20 cellular contexts compared by ENCODE assay signal in genomic region chr4:42767669-42768068, GRCh38.
"Had no signal": no experiment of that assay in that cellular context is flagged by ENCODE, and none has a peak within 500 bp of the region (broad histone marks: within the 10 kb centered on the region; RNA-seq: fewer than 3 reads in every experiment).

No MANE protein-coding gene starts in this region.

- H3K4me3 Mint-ChIP-seq: activated CD4-positive, alpha-beta T cell treated with anti-CD3 and anti-CD28 coated beads for 36 hours; activated T-cell treated with anti-CD3 and anti-CD28 coated beads, Interleukin-2, amount 50 U/mL, for 72 hours; mesothelial cell of epicardium; naive thymus-derived CD4-positive, alpha-beta T cell; type B pancreatic cell had no signal

- H3K9me3 Mint-ChIP-seq: activated naive CD4-positive, alpha-beta T cell treated with anti-CD3 and anti-CD28 coated beads, Interleukin-2, amount 50 U/mL, for 72 hours; mesothelial cell of epicardium; naive thymus-derived CD4-positive, alpha-beta T cell; type B pancreatic cell had no signal

- H3K36me3 Mint-ChIP-seq: activated naive CD4-positive, alpha-beta T cell treated with anti-CD3 and anti-CD28 coated beads, Interleukin-2, amount 50 U/mL, for 72 hours; mesothelial cell of epicardium; naive thymus-derived CD4-positive, alpha-beta T cell; type B pancreatic cell had no signal

- ATAC-seq: activated CD4-positive, alpha-beta T cell treated with anti-CD3 and anti-CD28 coated beads for 36 hours; activated naive CD4-positive, alpha-beta T cell treated with anti-CD3 and anti-CD28 coated beads, Interleukin-2, amount 50 U/mL, for 72 hours; activated T-cell treated with anti-CD3 and anti-CD28 coated beads, Interleukin-2, amount 50 U/mL, for 72 hours; foreskin keratinocyte; left ventricle myocardium superior; naive thymus-derived CD4-positive, alpha-beta T cell; right cardiac atrium had no signal

- H3K27ac Mint-ChIP-seq: activated CD4-positive, alpha-beta T cell treated with anti-CD3 and anti-CD28 coated beads for 36 hours; activated naive CD4-positive, alpha-beta T cell treated with anti-CD3 and anti-CD28 coated beads, Interleukin-2, amount 50 U/mL, for 72 hours; mesothelial cell of epicardium; naive thymus-derived CD4-positive, alpha-beta T cell; type B pancreatic cell had no signal

- DNase-seq: activated CD4-positive, CD25-positive, alpha-beta regulatory T cell; activated naive CD4-positive, alpha-beta T cell; activated T-cell treated with anti-CD3 and anti-CD28 coated beads for 4 hours; central memory CD4-positive, alpha-beta T cell; foreskin keratinocyte; left ventricle myocardium superior; posterior cingulate gyrus; spleen; stimulated activated naive CD4-positive, alpha-beta T cell treated with Interleukin-2 at 50 U/mL for 16 hours had no signal

- H3K27me3 ChIP-seq: breast epithelium, esophagus muscularis mucosa, foreskin keratinocyte, spleen, vagina had no signal

- H3K4me1 Mint-ChIP-seq: activated CD4-positive, alpha-beta T cell treated with anti-CD3 and anti-CD28 coated beads for 36 hours; mesothelial cell of epicardium; naive thymus-derived CD4-positive, alpha-beta T cell had no signal

- H3K36me3 ChIP-seq: breast epithelium, esophagus muscularis mucosa, spleen, thoracic aorta, vagina had no signal

- H3K4me3 ChIP-seq: breast epithelium, esophagus muscularis mucosa, spleen, thoracic aorta, vagina had no signal

- H3K27ac ChIP-seq: breast epithelium, esophagus muscularis mucosa, foreskin keratinocyte, spleen, thoracic aorta, vagina had no signal

- H3K9me3 ChIP-seq: breast epithelium, esophagus muscularis mucosa, spleen, thoracic aorta, vagina had no signal

- H3K4me1 ChIP-seq: breast epithelium, esophagus muscularis mucosa, foreskin keratinocyte, spleen, vagina had no signal

- H3K27me3 Mint-ChIP-seq: type B pancreatic cell had no signal
